30 cellular contexts compared by ENCODE assay signal in the genomic region with DNA sequence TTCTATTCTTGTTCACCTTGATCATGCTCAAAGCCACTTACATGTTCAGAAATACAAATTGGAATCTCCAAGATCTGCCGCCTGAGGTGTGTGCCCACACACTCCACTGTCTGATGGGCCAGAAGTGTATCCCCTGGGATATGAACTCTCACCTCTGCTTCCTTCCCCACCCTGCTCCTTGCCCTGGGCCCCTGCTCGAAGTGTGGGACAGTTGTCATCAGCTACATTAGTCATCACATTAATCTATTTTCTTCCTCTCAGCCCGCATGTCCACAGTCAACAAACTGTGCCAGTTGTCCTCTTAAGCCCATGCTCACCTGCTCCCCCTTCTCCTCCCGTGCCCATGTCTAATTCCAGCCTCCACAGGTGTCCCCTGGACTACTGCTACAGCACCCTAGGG.
"Had no signal": no experiment of that assay in that cellular context is flagged by ENCODE, and none has a peak within 500 bp of the region (broad histone marks: within the 10 kb centered on the region; RNA-seq: fewer than 3 reads in every experiment).

No MANE protein-coding gene starts in this region.

- H3K4me3 ChIP-seq: dorsolateral prefrontal cortex, gastrocnemius medialis, lung, mucosa of descending colon, right atrium auricular region, testis, tibial artery, uterus had no signal

- H3K4me3 Mint-ChIP-seq: mesothelial cell of epicardium; naive B cell; natural killer cell treated with Interleukin-12 subunit alpha and Interleukin-12 subunit beta and Interleukin-15 and Interleukin-18, amount 100 ng/mL, for 72 hours; neural crest cell; stimulated activated memory B cell treated with anti-CD40 and anti-IgM and Interleukin-4, amounts not matched to agents 10 μg/mL and 1 μg/mL and 100 μg/mL, for 72 hours; type B pancreatic cell had no signal

- H3K4me1 Mint-ChIP-seq: mesothelial cell of epicardium; naive B cell; neural crest cell; stimulated activated memory B cell treated with anti-CD40 and anti-IgM and Interleukin-4, amounts not matched to agents 10 μg/mL and 1 μg/mL and 100 μg/mL, for 72 hours had no signal

- H3K9me3 ChIP-seq: gastrocnemius medialis, mucosa of descending colon, neutrophil, right atrium auricular region, testis, tibial artery, uterus had no signal

- FAIRE-seq: colon, keratinocyte had no signal

- DNase-seq: dorsolateral prefrontal cortex; effector CD4-positive, alpha-beta T cell; foreskin fibroblast; gastrocnemius medialis; head of caudate nucleus; left ventricle myocardium superior; mesenchymal stem cell; mucosa of descending colon; naive B cell; stimulated activated CD4-positive, alpha-beta T cell treated with anti-CD3 and anti-CD28 coated beads, Interleukin-4, amount 100 ng/mL, for 4 hours; stimulated activated naive CD8-positive, alpha-beta T cell treated with anti-CD3 and anti-CD28 coated beads, Interleukin-15, Interleukin-2, amounts not matched to agents 100 U/mL and 50 U/mL, for 24 hours; substantia nigra; testis; tibial artery; uterus had no signal

- H3K36me3 Mint-ChIP-seq: mesothelial cell of epicardium; naive B cell; natural killer cell treated with Interleukin-12 subunit alpha and Interleukin-12 subunit beta and Interleukin-15 and Interleukin-18, amount 100 ng/mL, for 72 hours; stimulated activated memory B cell treated with anti-CD40 and anti-IgM and Interleukin-4, amounts not matched to agents 10 μg/mL and 1 μg/mL and 100 μg/mL, for 72 hours; type B pancreatic cell had no signal

- H3K36me3 ChIP-seq: gastrocnemius medialis, neutrophil, right atrium auricular region, tibial artery, uterus had no signal

- H3K9me3 Mint-ChIP-seq: mesothelial cell of epicardium; naive B cell; natural killer cell treated with Interleukin-12 subunit alpha and Interleukin-12 subunit beta and Interleukin-15 and Interleukin-18, amount 100 ng/mL, for 72 hours; neural crest cell; stimulated activated memory B cell treated with anti-CD40 and anti-IgM and Interleukin-4, amounts not matched to agents 10 μg/mL and 1 μg/mL and 100 μg/mL, for 72 hours; type B pancreatic cell had no signal

- H3K4me1 ChIP-seq: parathyroid adenoma, right atrium auricular region, testis, uterus had no signal

- H3K27ac ChIP-seq: epithelial cell of prostate, gastrocnemius medialis, neutrophil, parathyroid adenoma, right atrium auricular region, testis, tibial artery, uterus had no signal

- ATAC-seq: esophagus mucosa; left ventricle myocardium superior; mucosa of descending colon; sciatic nerve; stimulated activated memory B cell treated with anti-CD40 and anti-IgM and Interleukin-4, amounts not matched to agents 10 μg/mL and 1 μg/mL and 100 μg/mL, for 72 hours; stimulated activated naive CD8-positive, alpha-beta T cell treated with anti-CD3 and anti-CD28 coated beads, Interleukin-15, Interleukin-2, amounts not matched to agents 100 U/mL and 50 U/mL, for 24 hours had no signal

- H3K27me3 Mint-ChIP-seq: stimulated activated memory B cell treated with anti-CD40 and anti-IgM and Interleukin-4, amounts not matched to agents 10 μg/mL and 1 μg/mL and 100 μg/mL, for 72 hours had no signal

- H3K27me3 ChIP-seq: dorsolateral prefrontal cortex, gastrocnemius medialis, right atrium auricular region, testis, tibial artery, uterus had no signal

- H3K27ac Mint-ChIP-seq: mesothelial cell of epicardium; naive B cell; natural killer cell treated with Interleukin-12 subunit alpha and Interleukin-12 subunit beta and Interleukin-15 and Interleukin-18, amount 100 ng/mL, for 72 hours; progenitor cell of endocrine pancreas; stimulated activated memory B cell treated with anti-CD40 and anti-IgM and Interleukin-4, amounts not matched to agents 10 μg/mL and 1 μg/mL and 100 μg/mL, for 72 hours; type B pancreatic cell had no signal
